In the genomic region with DNA sequence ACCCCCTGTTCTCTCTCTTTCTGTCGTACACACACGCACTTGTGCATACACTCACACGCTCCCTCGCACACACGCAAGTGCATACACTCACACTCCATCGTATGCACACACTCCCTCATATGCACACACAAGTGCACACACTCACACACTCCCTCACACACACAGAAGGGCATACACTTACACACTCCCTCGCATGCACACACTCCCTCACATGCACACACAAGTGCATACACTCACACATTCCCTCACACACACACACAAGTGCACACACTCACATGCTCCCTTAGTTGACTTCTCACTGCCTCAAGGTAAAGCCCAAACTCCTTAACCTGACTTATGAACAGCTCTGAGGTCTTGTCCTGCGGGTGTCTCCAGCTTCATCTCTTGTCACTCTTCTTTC, we compare ENCODE assay signal across 25 cellular contexts.
"Had no signal": no experiment of that assay in that cellular context is flagged by ENCODE, and none has a peak within 500 bp of the region (broad histone marks: within the 10 kb centered on the region; RNA-seq: fewer than 3 reads in every experiment).

No MANE protein-coding gene starts in this region.

- H3K9me3 Mint-ChIP-seq: mesothelial cell of epicardium; natural killer cell treated with Interleukin-12 subunit alpha and Interleukin-12 subunit beta and Interleukin-15 and Interleukin-18, amount 100 ng/mL, for 72 hours had no signal

- DNase-seq: dorsolateral prefrontal cortex; effector CD4-positive, alpha-beta T cell; gastrocnemius medialis; head of caudate nucleus; left ventricle myocardium superior; lower lobe of right lung; mucosa of descending colon; naive B cell; sigmoid colon; spleen; stimulated activated CD4-positive, alpha-beta T cell treated with anti-CD3 and anti-CD28 coated beads, Interleukin-4, amount 100 ng/mL, for 4 hours; stimulated activated naive CD8-positive, alpha-beta T cell treated with anti-CD3 and anti-CD28 coated beads, Interleukin-15, Interleukin-2, amounts not matched to agents 100 U/mL and 50 U/mL, for 24 hours; substantia nigra; upper lobe of left lung had no signal

- H3K4me3 ChIP-seq: dorsolateral prefrontal cortex, gastrocnemius medialis, lower lobe of right lung, mucosa of descending colon, prostate gland, right atrium auricular region, sigmoid colon, spleen, thoracic aorta, tibial nerve, upper lobe of left lung, vagina had no signal

- ATAC-seq: gastrocnemius medialis; left ventricle myocardium superior; lower lobe of right lung; mucosa of descending colon; natural killer cell treated with Interleukin-12 subunit alpha and Interleukin-12 subunit beta and Interleukin-15 and Interleukin-18, amount 100 ng/mL, for 72 hours; stimulated activated memory B cell treated with anti-CD40 and anti-IgM and Interleukin-4, amounts not matched to agents 10 μg/mL and 1 μg/mL and 100 μg/mL, for 72 hours; stimulated activated naive CD8-positive, alpha-beta T cell treated with anti-CD3 and anti-CD28 coated beads, Interleukin-15, Interleukin-2, amounts not matched to agents 100 U/mL and 50 U/mL, for 24 hours had no signal

- H3K4me1 Mint-ChIP-seq: naive B cell; neural crest cell; stimulated activated memory B cell treated with anti-CD40 and anti-IgM and Interleukin-4, amounts not matched to agents 10 μg/mL and 1 μg/mL and 100 μg/mL, for 72 hours had no signal

- H3K36me3 Mint-ChIP-seq: mesothelial cell of epicardium; stimulated activated memory B cell treated with anti-CD40 and anti-IgM and Interleukin-4, amounts not matched to agents 10 μg/mL and 1 μg/mL and 100 μg/mL, for 72 hours had no signal

- H3K27me3 ChIP-seq: gastrocnemius medialis, right atrium auricular region, upper lobe of left lung, vagina had no signal

- H3K36me3 ChIP-seq: gastrocnemius medialis, lower lobe of right lung, prostate gland, right atrium auricular region, sigmoid colon, spleen, thoracic aorta, tibial nerve, upper lobe of left lung, vagina had no signal

- H3K4me1 ChIP-seq: gastrocnemius medialis, lower lobe of right lung, prostate gland, right atrium auricular region, sigmoid colon, spleen, tibial nerve, upper lobe of left lung, vagina had no signal

- H3K27ac ChIP-seq: dorsolateral prefrontal cortex, gastrocnemius medialis, lower lobe of right lung, prostate gland, right atrium auricular region, sigmoid colon, spleen, thoracic aorta, tibial nerve, upper lobe of left lung, vagina had no signal

- FAIRE-seq: colon, keratinocyte had no signal

- H3K9me3 ChIP-seq: gastrocnemius medialis, lower lobe of right lung, mucosa of descending colon, prostate gland, right atrium auricular region, sigmoid colon, spleen, thoracic aorta, tibial nerve, upper lobe of left lung, vagina had no signal

- H3K27ac Mint-ChIP-seq: mesothelial cell of epicardium; naive B cell; natural killer cell treated with Interleukin-12 subunit alpha and Interleukin-12 subunit beta and Interleukin-15 and Interleukin-18, amount 100 ng/mL, for 72 hours; stimulated activated memory B cell treated with anti-CD40 and anti-IgM and Interleukin-4, amounts not matched to agents 10 μg/mL and 1 μg/mL and 100 μg/mL, for 72 hours had no signal

- H3K4me3 Mint-ChIP-seq: mesothelial cell of epicardium; naive B cell; natural killer cell treated with Interleukin-12 subunit alpha and Interleukin-12 subunit beta and Interleukin-15 and Interleukin-18, amount 100 ng/mL, for 72 hours; neural crest cell; stimulated activated memory B cell treated with anti-CD40 and anti-IgM and Interleukin-4, amounts not matched to agents 10 μg/mL and 1 μg/mL and 100 μg/mL, for 72 hours had no signal
